ENCODE assay signal across 1 cellular context in genomic region chr5:121199238-121199999, GRCh38.
TF ChIP-seq lines count a peak whose summit lies in the region.

No MANE protein-coding gene starts in this region.

TF ChIP-seq in HepG2, 621 proteins besides CTCF, POLR2A, EP300 and RAD21 (continued from another document):
- TF ChIP-seq, protein P1, sequence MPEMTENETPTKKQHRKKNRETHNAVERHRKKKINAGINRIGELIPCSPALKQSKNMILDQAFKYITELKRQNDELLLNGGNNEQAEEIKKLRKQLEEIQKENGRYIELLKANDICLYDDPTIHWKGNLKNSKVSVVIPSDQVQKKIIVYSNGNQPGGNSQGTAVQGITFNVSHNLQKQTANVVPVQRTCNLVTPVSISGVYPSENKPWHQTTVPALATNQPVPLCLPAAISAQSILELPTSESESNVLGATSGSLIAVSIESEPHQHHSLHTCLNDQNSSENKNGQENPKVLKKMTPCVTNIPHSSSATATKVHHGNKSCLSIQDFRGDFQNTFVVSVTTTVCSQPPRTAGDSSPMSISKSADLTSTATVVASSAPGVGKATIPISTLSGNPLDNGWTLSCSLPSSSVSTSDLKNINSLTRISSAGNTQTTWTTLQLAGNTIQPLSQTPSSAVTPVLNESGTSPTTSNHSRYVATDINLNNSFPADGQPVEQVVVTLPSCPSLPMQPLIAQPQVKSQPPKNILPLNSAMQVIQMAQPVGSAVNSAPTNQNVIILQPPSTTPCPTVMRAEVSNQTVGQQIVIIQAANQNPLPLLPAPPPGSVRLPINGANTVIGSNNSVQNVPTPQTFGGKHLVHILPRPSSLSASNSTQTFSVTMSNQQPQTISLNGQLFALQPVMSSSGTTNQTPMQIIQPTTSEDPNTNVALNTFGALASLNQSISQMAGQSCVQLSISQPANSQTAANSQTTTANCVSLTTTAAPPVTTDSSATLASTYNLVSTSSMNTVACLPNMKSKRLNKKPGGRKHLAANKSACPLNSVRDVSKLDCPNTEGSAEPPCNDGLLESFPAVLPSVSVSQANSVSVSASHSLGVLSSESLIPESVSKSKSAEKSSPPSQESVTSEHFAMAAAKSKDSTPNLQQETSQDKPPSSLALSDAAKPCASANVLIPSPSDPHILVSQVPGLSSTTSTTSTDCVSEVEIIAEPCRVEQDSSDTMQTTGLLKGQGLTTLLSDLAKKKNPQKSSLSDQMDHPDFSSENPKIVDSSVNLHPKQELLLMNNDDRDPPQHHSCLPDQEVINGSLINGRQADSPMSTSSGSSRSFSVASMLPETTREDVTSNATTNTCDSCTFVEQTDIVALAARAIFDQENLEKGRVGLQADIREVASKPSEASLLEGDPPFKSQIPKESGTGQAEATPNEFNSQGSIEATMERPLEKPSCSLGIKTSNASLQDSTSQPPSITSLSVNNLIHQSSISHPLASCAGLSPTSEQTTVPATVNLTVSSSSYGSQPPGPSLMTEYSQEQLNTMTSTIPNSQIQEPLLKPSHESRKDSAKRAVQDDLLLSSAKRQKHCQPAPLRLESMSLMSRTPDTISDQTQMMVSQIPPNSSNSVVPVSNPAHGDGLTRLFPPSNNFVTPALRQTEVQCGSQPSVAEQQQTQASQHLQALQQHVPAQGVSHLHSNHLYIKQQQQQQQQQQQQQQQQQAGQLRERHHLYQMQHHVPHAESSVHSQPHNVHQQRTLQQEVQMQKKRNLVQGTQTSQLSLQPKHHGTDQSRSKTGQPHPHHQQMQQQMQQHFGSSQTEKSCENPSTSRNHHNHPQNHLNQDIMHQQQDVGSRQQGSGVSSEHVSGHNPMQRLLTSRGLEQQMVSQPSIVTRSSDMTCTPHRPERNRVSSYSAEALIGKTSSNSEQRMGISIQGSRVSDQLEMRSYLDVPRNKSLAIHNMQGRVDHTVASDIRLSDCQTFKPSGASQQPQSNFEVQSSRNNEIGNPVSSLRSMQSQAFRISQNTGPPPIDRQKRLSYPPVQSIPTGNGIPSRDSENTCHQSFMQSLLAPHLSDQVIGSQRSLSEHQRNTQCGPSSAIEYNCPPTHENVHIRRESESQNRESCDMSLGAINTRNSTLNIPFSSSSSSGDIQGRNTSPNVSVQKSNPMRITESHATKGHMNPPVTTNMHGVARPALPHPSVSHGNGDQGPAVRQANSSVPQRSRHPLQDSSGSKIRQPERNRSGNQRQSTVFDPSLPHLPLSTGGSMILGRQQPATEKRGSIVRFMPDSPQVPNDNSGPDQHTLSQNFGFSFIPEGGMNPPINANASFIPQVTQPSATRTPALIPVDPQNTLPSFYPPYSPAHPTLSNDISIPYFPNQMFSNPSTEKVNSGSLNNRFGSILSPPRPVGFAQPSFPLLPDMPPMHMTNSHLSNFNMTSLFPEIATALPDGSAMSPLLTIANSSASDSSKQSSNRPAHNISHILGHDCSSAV (CRISPR knock-in tag; IDR thresholded peaks at IDR 0.05; ENCODE audit: borderline replicate concordance), result no peak
- TF ChIP-seq DR1 (CRISPR knock-in tag; IDR thresholded peaks at IDR 0.05) (no peak), ONECUT2 (CRISPR knock-in tag; IDR thresholded peaks at IDR 0.05) (no peak)
